ENCODE assay signal across 23 cellular contexts in genomic region chr5:22593592-22593991, GRCh38.
DNase-seq lines count a peak whose midpoint lies in the region; ATAC-seq and TF ChIP-seq lines count a peak whose summit lies in the region.
"Had no signal": no experiment of that assay in that cellular context is flagged by ENCODE, and none has a peak within 500 bp of the region (broad histone marks: within the 10 kb centered on the region; RNA-seq: fewer than 3 reads in every experiment).

No MANE protein-coding gene starts in this region.

- no peak overlapping the region for H3K27ac Mint-ChIP-seq in activated T-helper 17 cell treated with anti-CD3 and anti-CD28 coated beads, Interleukin-2, amount 50 U/mL, for 72 hours
- H3K27ac Mint-ChIP-seq: activated CD8-positive, alpha-beta T cell treated with anti-CD3 and anti-CD28 coated beads for 36 hours; activated T-cell treated with anti-CD3 and anti-CD28 coated beads, Interleukin-2, amount 50 U/mL, for 72 hours had no signal

- H3K4me1 Mint-ChIP-seq in activated T-helper 17 cell treated with anti-CD3 and anti-CD28 coated beads, Interleukin-2, amount 50 U/mL, for 72 hours: no peaks in the 10 kb centered on the region

- no peaks in the 10 kb centered on the region for H3K36me3 Mint-ChIP-seq in activated T-helper 17 cell treated with anti-CD3 and anti-CD28 coated beads, Interleukin-2, amount 50 U/mL, for 72 hours (ENCODE audit: low read depth)

- DNase-seq in upper lobe of left lung (no peak), retina (no peak), SIG-M5 treated with dmso at 0.1 percent for 504 hours (lab: John Stamatoyannopoulos, UW; ENCODE audit: unreplicated experiment) (no peak)
- DNase-seq: activated CD8-positive, alpha-beta T cell treated with anti-CD3 and anti-CD28 coated beads for 36 hours; activated T-cell treated with anti-CD3 and anti-CD28 coated beads, Interleukin-2, amount 50 U/mL, for 72 hours; DMS 273 treated with DMSO at 0.1 percent for 48 hours; dorsolateral prefrontal cortex; gastrocnemius medialis; MM.1S; NCI-H1694 treated with DMSO at 0.1 percent for 48 hours; small intestine; WERI-Rb-1 had no signal

- TF ChIP-seq EP300 in upper lobe of left lung (IDR thresholded peaks at IDR 0.05): no peak

- ATAC-seq in GM18502 (IDR thresholded peaks at IDR 0.05; ENCODE audit: poor library complexity, unreplicated experiment) (peak; percentile 89), GM21526 (IDR thresholded peaks at IDR 0.05; ENCODE audit: low FRiP score, unreplicated experiment) (peak; percentile 79), HG02870 (IDR thresholded peaks at IDR 0.05; ENCODE audit: unreplicated experiment) (peak; percentile 70), HG03432 (IDR thresholded peaks at IDR 0.05; ENCODE audit: unreplicated experiment) (peak; percentile 78), upper lobe of left lung (ENCODE audit: low FRiP score in 2 of 2) (no peak)
- ATAC-seq in activated T-helper 17 cell treated with anti-CD3 and anti-CD28 coated beads, Interleukin-2, amount 50 U/mL, for 72 hours (replicated peaks): no peak
- ATAC-seq: A549; activated CD8-positive, alpha-beta T cell treated with anti-CD3 and anti-CD28 coated beads for 36 hours; activated T-cell treated with anti-CD3 and anti-CD28 coated beads, Interleukin-2, amount 50 U/mL, for 72 hours; gastrocnemius medialis had no signal

- H3K27me3 ChIP-seq in upper lobe of left lung: no peaks in the 10 kb centered on the region
- H3K27me3 ChIP-seq: BLaER1 treated with 17β-estradiol and CSF1 and Interleukin-3, amounts not matched to agents 10 nM and 100 nM; cardiac muscle cell; dorsolateral prefrontal cortex; gastrocnemius medialis had no signal

- no peaks in the 10 kb centered on the region for H3K9me3 ChIP-seq in upper lobe of left lung
- H3K9me3 ChIP-seq: A549; BLaER1 treated with 17β-estradiol and CSF1 and Interleukin-3, amounts not matched to agents 10 nM and 100 nM; gastrocnemius medialis; HAP-1; prostate gland; thoracic aorta had no signal

- H3K4me1 ChIP-seq in upper lobe of left lung: no peaks in the 10 kb centered on the region
- H3K4me1 ChIP-seq: A549; BLaER1 treated with 17β-estradiol and CSF1 and Interleukin-3, amounts not matched to agents 10 nM and 100 nM; gastrocnemius medialis; HAP-1; prostate gland had no signal

- no peaks in the 10 kb centered on the region for H3K36me3 ChIP-seq in upper lobe of left lung
- H3K36me3 ChIP-seq: BLaER1 treated with 17β-estradiol and CSF1 and Interleukin-3, amounts not matched to agents 10 nM and 100 nM; cardiac muscle cell; gastrocnemius medialis; HAP-1; prostate gland; thoracic aorta; WERI-Rb-1 had no signal

- H3K27ac ChIP-seq in upper lobe of left lung: no peak overlapping the region
- H3K27ac ChIP-seq: A549; BLaER1 treated with 17β-estradiol and CSF1 and Interleukin-3, amounts not matched to agents 10 nM and 100 nM; cardiac muscle cell; dorsolateral prefrontal cortex; gastrocnemius medialis; prostate gland; thoracic aorta; WERI-Rb-1 had no signal

- H3K4me3 Mint-ChIP-seq in activated T-helper 17 cell treated with anti-CD3 and anti-CD28 coated beads, Interleukin-2, amount 50 U/mL, for 72 hours: no peak overlapping the region
- H3K4me3 Mint-ChIP-seq: activated CD8-positive, alpha-beta T cell treated with anti-CD3 and anti-CD28 coated beads for 36 hours; activated T-cell treated with anti-CD3 and anti-CD28 coated beads, Interleukin-2, amount 50 U/mL, for 72 hours had no signal

- peaks cover 21% of the 10 kb centered on the region for H3K9me3 Mint-ChIP-seq in activated T-helper 17 cell treated with anti-CD3 and anti-CD28 coated beads, Interleukin-2, amount 50 U/mL, for 72 hours

- TF ChIP-seq CTCF in upper lobe of left lung (IDR thresholded peaks at IDR 0.05): no peak

- WGBS in upper lobe of left lung, 2 donors: 90 to 94% methylated on average over 1 of the region's 1 CpG

- H3K27me3 Mint-ChIP-seq in activated T-helper 17 cell treated with anti-CD3 and anti-CD28 coated beads, Interleukin-2, amount 50 U/mL, for 72 hours: no peaks in the 10 kb centered on the region
- H3K27me3 Mint-ChIP-seq: activated CD8-positive, alpha-beta T cell treated with anti-CD3 and anti-CD28 coated beads for 36 hours had no signal

- TF ChIP-seq POLR2A in upper lobe of left lung (IDR thresholded peaks at IDR 0.05): no peak

- no peak overlapping the region for H3K4me3 ChIP-seq in upper lobe of left lung
- H3K4me3 ChIP-seq: A549; BLaER1 treated with 17β-estradiol and CSF1 and Interleukin-3, amounts not matched to agents 10 nM and 100 nM; cardiac muscle cell; dorsolateral prefrontal cortex; gastrocnemius medialis; HAP-1; prostate gland; thoracic aorta had no signal

Comparison
In these comparisons a context has a peak if more than half of its experiments do, and no peak if none do; other contexts are left out.
1. ATAC-seq: peak in GM18502 (single experiment), GM21526 (single experiment), HG02870 (single experiment) and HG03432 (single experiment); none in upper lobe of left lung (0 of 2) and activated T-helper 17 cell treated with anti-CD3 and anti-CD28 coated beads, Interleukin-2, amount 50 U/mL, for 72 hours (single experiment).